Comparison of ENCODE assay signal across 13 cellular contexts in genomic region chr6:144364727-144365126, GRCh38.
A peak's percentile ranks its signal among the peaks of the same experiment; 100 is the strongest.
DNase-seq lines count a peak whose midpoint lies in the region; ATAC-seq and TF ChIP-seq lines count a peak whose summit lies in the region.
"Had no signal": no experiment of that assay in that cellular context is flagged by ENCODE, and none has a peak within 500 bp of the region (broad histone marks: within the 10 kb centered on the region; RNA-seq: fewer than 3 reads in every experiment).

No MANE protein-coding gene starts in this region.

- no peaks in the 10 kb centered on the region for H3K9me3 Mint-ChIP-seq in activated naive CD4-positive, alpha-beta T cell treated with anti-CD3 and anti-CD28 coated beads, Interleukin-2, amount 50 U/mL, for 24 hours
- peaks cover 3% of the 10 kb centered on the region for H3K9me3 Mint-ChIP-seq in activated naive CD4-positive, alpha-beta T cell treated with anti-CD3 and anti-CD28 coated beads, Interleukin-2, amount 10 ng/mL, durations not matched to agents 7 days and 5 days
- H3K9me3 Mint-ChIP-seq in activated T-helper 1 cell treated with anti-CD3 and anti-CD28 coated beads, Interleukin-12 subunit alpha, Interleukin-12 subunit beta, Interleukin-2, Interleukin-4 antibody, amounts not matched to agents 30 ng/mL and 10 ng/mL and 1 ng/mL, durations not matched to agents 14 hours and 24 hours and 36 hours: peaks cover 2% of the 10 kb centered on the region
- no peaks in the 10 kb centered on the region for H3K9me3 Mint-ChIP-seq in memory B cell

- no peak overlapping the region for H3K27ac ChIP-seq in thoracic aorta
- H3K27ac ChIP-seq: neural progenitor cell had no signal

- no peaks in the 10 kb centered on the region for H3K27me3 ChIP-seq in thoracic aorta (replicated peaks; ENCODE audit: insufficient read depth)
- H3K27me3 ChIP-seq: neural progenitor cell had no signal

- CTCF ChIA-PET in activated naive CD4-positive, alpha-beta T cell treated with anti-CD3 and anti-CD28 coated beads, Interleukin-2, amount 10 ng/mL, durations not matched to agents 7 days and 5 days (lab: Charles Lee): no interaction called here

- H3K9me3 ChIP-seq in thoracic aorta: no peaks in the 10 kb centered on the region

- peaks cover 7% of the 10 kb centered on the region for H3K36me3 Mint-ChIP-seq in activated naive CD4-positive, alpha-beta T cell treated with anti-CD3 and anti-CD28 coated beads, Interleukin-2, amount 50 U/mL, for 24 hours
- peaks cover 50% of the 10 kb centered on the region for H3K36me3 Mint-ChIP-seq in activated naive CD4-positive, alpha-beta T cell treated with anti-CD3 and anti-CD28 coated beads, Interleukin-2, amount 10 ng/mL, durations not matched to agents 7 days and 5 days
- peaks cover 43% of the 10 kb centered on the region for H3K36me3 Mint-ChIP-seq in activated T-helper 1 cell treated with anti-CD3 and anti-CD28 coated beads, Interleukin-12 subunit alpha, Interleukin-12 subunit beta, Interleukin-2, Interleukin-4 antibody, amounts not matched to agents 30 ng/mL and 10 ng/mL and 1 ng/mL, durations not matched to agents 14 hours and 24 hours and 36 hours (ENCODE audit: low read depth)
- peaks cover 12% of the 10 kb centered on the region for H3K36me3 Mint-ChIP-seq in memory B cell

- no peaks in the 10 kb centered on the region for H3K27me3 Mint-ChIP-seq in activated naive CD4-positive, alpha-beta T cell treated with anti-CD3 and anti-CD28 coated beads, Interleukin-2, amount 50 U/mL, for 24 hours
- H3K27me3 Mint-ChIP-seq in activated naive CD4-positive, alpha-beta T cell treated with anti-CD3 and anti-CD28 coated beads, Interleukin-2, amount 10 ng/mL, durations not matched to agents 7 days and 5 days: no peaks in the 10 kb centered on the region
- no peaks in the 10 kb centered on the region for H3K27me3 Mint-ChIP-seq in activated T-helper 1 cell treated with anti-CD3 and anti-CD28 coated beads, Interleukin-12 subunit alpha, Interleukin-12 subunit beta, Interleukin-2, Interleukin-4 antibody, amounts not matched to agents 30 ng/mL and 10 ng/mL and 1 ng/mL, durations not matched to agents 14 hours and 24 hours and 36 hours (ENCODE audit: insufficient read depth)
- no peaks in the 10 kb centered on the region for H3K27me3 Mint-ChIP-seq in memory B cell

- H3K4me3 ChIP-seq in thoracic aorta: peak overlapping the region; percentile 2
- H3K4me3 ChIP-seq: neural progenitor cell had no signal

- TF ChIP-seq CTCF in thoracic aorta (IDR thresholded peaks at IDR 0.05) (no peak), GM13977 (IDR thresholded peaks at IDR 0.05; ENCODE audit: extremely low read depth, insufficient read depth, missing control alignments) (no peak)

- DNase-seq in activated naive CD4-positive, alpha-beta T cell treated with anti-CD3 and anti-CD28 coated beads, Interleukin-2, amount 10 ng/mL, durations not matched to agents 7 days and 5 days: no peak
- no peak for DNase-seq in activated T-helper 1 cell treated with anti-CD3 and anti-CD28 coated beads, Interleukin-12 subunit alpha, Interleukin-12 subunit beta, Interleukin-2, Interleukin-4 antibody, amounts not matched to agents 30 ng/mL and 10 ng/mL and 1 ng/mL, durations not matched to agents 14 hours and 24 hours and 36 hours (ENCODE audit: low spot score)
- no peak for DNase-seq in memory B cell (ENCODE audit: low spot score in 2 of 2)
- no peak for DNase-seq in thoracic aorta (ENCODE audit: low spot score)
- no peak for DNase-seq in putamen (ENCODE audit: low spot score)
- DNase-seq in GM13977 (ENCODE audit: low spot score): no peak
- no peak for DNase-seq in inferior parietal cortex (ENCODE audit: extremely low spot score)
- DNase-seq: activated CD4-positive, alpha-beta T cell treated with anti-CD3 and anti-CD28 coated beads for 1 hour; islet precursor cell; NCI-H187 treated with DMSO at 0.1 percent for 48 hours; stimulated activated CD8-positive, alpha-beta memory T cell treated with anti-CD3 and anti-CD28 coated beads, Interleukin-4, amount 100 ng/mL, for 48 hours had no signal

- H3K4me1 Mint-ChIP-seq in activated naive CD4-positive, alpha-beta T cell treated with anti-CD3 and anti-CD28 coated beads, Interleukin-2, amount 50 U/mL, for 24 hours: peaks cover 69% of the 10 kb centered on the region
- peaks cover 26% of the 10 kb centered on the region for H3K4me1 Mint-ChIP-seq in activated naive CD4-positive, alpha-beta T cell treated with anti-CD3 and anti-CD28 coated beads, Interleukin-2, amount 10 ng/mL, durations not matched to agents 7 days and 5 days
- peaks cover 48% of the 10 kb centered on the region for H3K4me1 Mint-ChIP-seq in activated T-helper 1 cell treated with anti-CD3 and anti-CD28 coated beads, Interleukin-12 subunit alpha, Interleukin-12 subunit beta, Interleukin-2, Interleukin-4 antibody, amounts not matched to agents 30 ng/mL and 10 ng/mL and 1 ng/mL, durations not matched to agents 14 hours and 24 hours and 36 hours (ENCODE audit: low read depth)
- H3K4me1 Mint-ChIP-seq in memory B cell: peaks cover 38% of the 10 kb centered on the region

- no peaks in the 10 kb centered on the region for H3K36me3 ChIP-seq in thoracic aorta
- H3K36me3 ChIP-seq: neural progenitor cell had no signal

- peak overlapping the region; percentile 15 for H3K27ac Mint-ChIP-seq in activated naive CD4-positive, alpha-beta T cell treated with anti-CD3 and anti-CD28 coated beads, Interleukin-2, amount 50 U/mL, for 24 hours
- H3K27ac Mint-ChIP-seq in activated naive CD4-positive, alpha-beta T cell treated with anti-CD3 and anti-CD28 coated beads, Interleukin-2, amount 10 ng/mL, durations not matched to agents 7 days and 5 days: no peak overlapping the region
- H3K27ac Mint-ChIP-seq in activated T-helper 1 cell treated with anti-CD3 and anti-CD28 coated beads, Interleukin-12 subunit alpha, Interleukin-12 subunit beta, Interleukin-2, Interleukin-4 antibody, amounts not matched to agents 30 ng/mL and 10 ng/mL and 1 ng/mL, durations not matched to agents 14 hours and 24 hours and 36 hours: peak overlapping the region; percentile 57
- H3K27ac Mint-ChIP-seq in memory B cell: peak overlapping the region; percentile 0
- H3K27ac Mint-ChIP-seq: neural progenitor cell had no signal

- ATAC-seq in memory B cell (ENCODE audit: low read depth) (no peak), thoracic aorta (ENCODE audit: insufficient number of reproducible peaks, low FRiP score, low read depth) (no peak)

- intact Hi-C loops in activated T-helper 1 cell treated with anti-CD3 and anti-CD28 coated beads, Interleukin-12 subunit alpha, Interleukin-12 subunit beta, Interleukin-2, Interleukin-4 antibody, amounts not matched to agents 30 ng/mL and 10 ng/mL and 1 ng/mL, durations not matched to agents 14 hours and 24 hours and 36 hours (cut with micrococcal nuclease): no loop called here

- in situ Hi-C loops in GM13977 (cut with MboI; ENCODE audit: low pct_unique_long_range_greater_than_20kb, low sequenced_read_pairs, unreplicated experiment): no loop called here

- no peak overlapping the region for H3K4me3 Mint-ChIP-seq in activated naive CD4-positive, alpha-beta T cell treated with anti-CD3 and anti-CD28 coated beads, Interleukin-2, amount 50 U/mL, for 24 hours
- H3K4me3 Mint-ChIP-seq in activated naive CD4-positive, alpha-beta T cell treated with anti-CD3 and anti-CD28 coated beads, Interleukin-2, amount 10 ng/mL, durations not matched to agents 7 days and 5 days: no peak overlapping the region
- H3K4me3 Mint-ChIP-seq in activated T-helper 1 cell treated with anti-CD3 and anti-CD28 coated beads, Interleukin-12 subunit alpha, Interleukin-12 subunit beta, Interleukin-2, Interleukin-4 antibody, amounts not matched to agents 30 ng/mL and 10 ng/mL and 1 ng/mL, durations not matched to agents 14 hours and 24 hours and 36 hours: no peak overlapping the region
- H3K4me3 Mint-ChIP-seq in memory B cell: no peak overlapping the region
- H3K4me3 Mint-ChIP-seq: neural progenitor cell had no signal

- H3K4me1 ChIP-seq in thoracic aorta (ENCODE audit: control insufficient read depth in 1 of 2, low read depth in 2 of 2): peaks cover 17 to 32% of the 10 kb centered on the region in 2 donors
